8 cellular contexts compared by ENCODE assay signal in the genomic region with DNA sequence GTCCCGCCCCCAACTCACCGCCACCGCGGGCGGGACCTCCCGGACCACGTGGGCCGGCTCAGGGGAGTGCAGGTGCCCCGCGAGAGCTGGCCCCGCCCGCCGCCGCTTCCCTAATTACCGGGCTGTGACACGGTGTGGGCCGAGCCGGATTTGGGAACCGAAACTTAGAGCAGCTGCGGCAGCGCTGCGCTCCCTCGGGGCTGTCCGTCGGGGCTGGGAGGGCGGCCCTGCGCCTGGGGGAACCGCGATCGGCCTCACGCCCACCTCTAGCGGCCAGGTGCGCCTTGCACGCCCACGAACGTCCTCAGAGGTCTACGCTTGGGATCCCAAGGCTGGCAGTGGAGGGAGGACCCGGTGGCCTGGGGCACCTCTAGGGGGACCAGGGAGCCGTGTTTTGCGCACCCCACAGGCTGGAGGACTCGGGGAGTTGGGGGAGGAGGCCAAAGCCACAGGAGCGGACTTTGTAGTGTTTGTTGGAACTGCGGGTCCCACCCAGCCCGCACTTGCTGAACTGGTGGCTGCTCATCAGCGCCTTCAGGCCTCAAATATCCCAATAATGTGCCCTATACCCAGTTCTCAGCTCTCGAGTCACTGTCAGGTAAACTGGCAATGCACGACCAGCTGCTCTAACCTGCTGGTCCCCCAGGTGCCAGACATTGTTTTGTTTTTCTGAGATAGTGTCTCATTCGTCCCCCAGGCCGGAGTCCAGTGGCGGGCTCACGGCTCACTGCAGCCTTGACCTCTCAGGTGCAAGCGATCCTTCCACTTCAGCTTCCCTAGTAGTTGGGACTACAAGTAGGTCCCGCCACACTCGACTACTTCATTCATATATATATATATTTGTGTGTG. TPM values are rescaled to one million over a fixed set of nuclear protein-coding genes. Genes with fewer than 3 reads are reported as not detected.
DNase-seq lines count a peak whose midpoint lies in the region; ATAC-seq and TF ChIP-seq lines count a peak whose summit lies in the region.

No MANE protein-coding gene starts in this region.

- H3K27me3 ChIP-seq in lower lobe of right lung (ENCODE audit: low read depth): no peaks in the 10 kb centered on the region

- H3K27ac ChIP-seq in lower lobe of right lung: peak overlapping the region; percentile 87

- peak overlapping the region; percentile 87 for H3K4me3 ChIP-seq in lower lobe of right lung

- intact Hi-C loops in lower lobe of right lung (cut with DNase I): no loop called here

- peak; percentile 61 for DNase-seq in NCI-H1048 (lab: John Stamatoyannopoulos, UW)
- peak; percentile 52 to 65 (median 59) for DNase-seq in activated CD4-positive, CD25-positive, alpha-beta regulatory T cell (lab: John Stamatoyannopoulos, UW)
- peak; percentile 41 for DNase-seq in cerebellum (ENCODE audit: low spot score)
- DNase-seq in lower lobe of right lung: peak; percentile 96
- peak; percentile 52 to 66 (median 66) for DNase-seq in stimulated activated CD4-positive, alpha-beta T cell treated with anti-CD3 and anti-CD28 coated beads, TNF-alpha, amount 100 ng/mL, for 48 hours (ENCODE audit: low read depth in 3 of 3)
- no peak for DNase-seq in OCI-M2 (lab: John Stamatoyannopoulos, UW; ENCODE audit: unreplicated experiment)

- ATAC-seq in GM18498 (IDR thresholded peaks at IDR 0.05; ENCODE audit: unreplicated experiment) (peak; percentile 68), HG02610 (IDR thresholded peaks at IDR 0.05; ENCODE audit: unreplicated experiment) (peak; percentile 61), lower lobe of right lung (peak; percentile 78 to 83)

- H3K4me1 ChIP-seq in lower lobe of right lung: peaks cover 89% of the 10 kb centered on the region

- no peaks in the 10 kb centered on the region for H3K36me3 ChIP-seq in lower lobe of right lung

- no peaks in the 10 kb centered on the region for H3K9me3 ChIP-seq in lower lobe of right lung

- peak; percentile 30 for TF ChIP-seq CTCF in lower lobe of right lung (IDR thresholded peaks at IDR 0.05)

RNA-seq across cellular contexts. Expression of a gene that starts 0.8 kb away (rescaled TPM):
- total RNA-seq in cerebellum (22.4 TPM), lower lobe of right lung (133 TPM)

RNA-seq across cellular contexts. Expression of a gene that starts 54.9 kb away (rescaled TPM):
- 12.8 TPM for total RNA-seq in cerebellum
- 56.1 TPM for total RNA-seq in lower lobe of right lung
